1 cellular context compared by ENCODE assay signal in genomic region chr14:33932033-33932432, GRCh38.
TF ChIP-seq lines count a peak whose summit lies in the region.

No MANE protein-coding gene starts in this region.

TF ChIP-seq in SK-N-SH treated with all-trans-retinoic acid at 6 μM for 48 hours, 23 proteins besides CTCF, POLR2A, EP300 and RAD21 (continued from another document):
- TF ChIP-seq ISL1 (CRISPR knock-in tag; IDR thresholded peaks at IDR 0.05) (no peak), ESRRG (CRISPR knock-in tag; IDR thresholded peaks at IDR 0.05) (no peak), ZC3H10 (CRISPR knock-in tag; IDR thresholded peaks at IDR 0.05) (no peak), PATZ1 (CRISPR knock-in tag; IDR thresholded peaks at IDR 0.05; ENCODE audit: borderline replicate concordance) (no peak), RARB (CRISPR knock-in tag; IDR thresholded peaks at IDR 0.05) (no peak), TCF4 (CRISPR knock-in tag; IDR thresholded peaks at IDR 0.05; ENCODE audit: borderline replicate concordance) (no peak)
